In genomic region chr3:103056953-103057450, GRCh38 we compare ENCODE assay signal across 21 cellular contexts.
DNase-seq lines count a peak whose midpoint lies in the region; ATAC-seq and TF ChIP-seq lines count a peak whose summit lies in the region.
"Had no signal": no experiment of that assay in that cellular context is flagged by ENCODE, and none has a peak within 500 bp of the region (broad histone marks: within the 10 kb centered on the region; RNA-seq: fewer than 3 reads in every experiment).

No MANE protein-coding gene starts in this region.

- H3K27ac Mint-ChIP-seq in type B pancreatic cell (peak overlapping the region; percentile 75), T-helper 17 cell (no peak overlapping the region)
- H3K27ac Mint-ChIP-seq: activated CD4-positive, alpha-beta T cell treated with anti-CD3 and anti-CD28 coated beads, Interleukin-2, amount 10 ng/mL, durations not matched to agents 24 days and 14 days; activated T-helper 1 cell treated with anti-CD3 and anti-CD28 coated beads, Interleukin-12 subunit alpha, Interleukin-12 subunit beta, Interleukin-2, Interleukin-4 antibody, amounts not matched to agents 30 ng/mL and 10 ng/mL and 1 ng/mL, durations not matched to agents 14 hours and 24 hours and 36 hours; CD8-positive, alpha-beta memory T cell; immature natural killer cell had no signal

- H3K9me3 ChIP-seq in T-helper 17 cell (ENCODE audit: control insufficient read depth, low read length, poor library complexity, severe bottlenecking) = no peaks in the 10 kb centered on the region

- H3K27me3 ChIP-seq in foreskin keratinocyte = no peaks in the 10 kb centered on the region

- peak; percentile 61 for DNase-seq in ELR (ENCODE audit: low read depth)
- peak; percentile 32 for DNase-seq in NCI-H226
- DNase-seq in foreskin keratinocyte = peak in 1 of 2 donors; percentile 15
- DNase-seq in type B pancreatic cell (ENCODE audit: extremely low spot score, unreplicated experiment) = no peak
- DNase-seq in effector CD4-positive, alpha-beta T cell = no peak
- DNase-seq in T-helper 17 cell = no peak
- DNase-seq: activated CD4-positive, alpha-beta T cell treated with anti-CD3 and anti-CD28 coated beads, Interleukin-2, amount 10 ng/mL, durations not matched to agents 24 days and 14 days; activated naive CD4-positive, alpha-beta T cell treated with anti-CD3 and anti-CD28 coated beads, Interleukin-2, amount 50 U/mL, for 16 hours; anterior cingulate cortex; CD8-positive, alpha-beta memory T cell; central memory CD4-positive, alpha-beta T cell; foreskin fibroblast; immature natural killer cell; Karpas-422; left ventricle myocardium superior; NCI-H1092 treated with DMSO at 0.1 percent for 48 hours; NCI-H2081; T-helper 1 cell had no signal

- H3K4me1 ChIP-seq in foreskin keratinocyte = no peaks in the 10 kb centered on the region

- H3K9me3 Mint-ChIP-seq in type B pancreatic cell = no peaks in the 10 kb centered on the region
- H3K9me3 Mint-ChIP-seq: activated CD4-positive, alpha-beta T cell treated with anti-CD3 and anti-CD28 coated beads, Interleukin-2, amount 10 ng/mL, durations not matched to agents 24 days and 14 days; activated T-helper 1 cell treated with anti-CD3 and anti-CD28 coated beads, Interleukin-12 subunit alpha, Interleukin-12 subunit beta, Interleukin-2, Interleukin-4 antibody, amounts not matched to agents 30 ng/mL and 10 ng/mL and 1 ng/mL, durations not matched to agents 14 hours and 24 hours and 36 hours; neural crest cell had no signal

- no peak overlapping the region for H3K27ac ChIP-seq in foreskin keratinocyte

- H3K27me3 Mint-ChIP-seq in type B pancreatic cell (no peaks in the 10 kb centered on the region), T-helper 17 cell (no peaks in the 10 kb centered on the region)
- H3K27me3 Mint-ChIP-seq: activated CD4-positive, alpha-beta T cell treated with anti-CD3 and anti-CD28 coated beads, Interleukin-2, amount 10 ng/mL, durations not matched to agents 24 days and 14 days had no signal

- TF ChIP-seq CTCF in foreskin keratinocyte (conservative IDR thresholded peaks at IDR 0.05) (no peak), type B pancreatic cell (conservative IDR thresholded peaks at IDR 0.05) (no peak)

- H3K36me3 Mint-ChIP-seq in type B pancreatic cell = no peaks in the 10 kb centered on the region
- H3K36me3 Mint-ChIP-seq in T-helper 17 cell (ENCODE audit: low read depth) = no peaks in the 10 kb centered on the region
- H3K36me3 Mint-ChIP-seq: CD8-positive, alpha-beta memory T cell had no signal

- H3K4me1 Mint-ChIP-seq in type B pancreatic cell (ENCODE audit: unreplicated experiment) (peaks cover 16% of the 10 kb centered on the region), T-helper 17 cell (no peaks in the 10 kb centered on the region)
- H3K4me1 Mint-ChIP-seq: activated CD4-positive, alpha-beta T cell treated with anti-CD3 and anti-CD28 coated beads, Interleukin-2, amount 10 ng/mL, durations not matched to agents 24 days and 14 days; CD8-positive, alpha-beta memory T cell; immature natural killer cell; neural crest cell had no signal

- peak; percentile 57 for ATAC-seq in foreskin keratinocyte
- ATAC-seq in HG02642 (IDR thresholded peaks at IDR 0.05; ENCODE audit: poor library complexity, unreplicated experiment) = no peak
- ATAC-seq in T-helper 17 cell = no peak
- ATAC-seq: left ventricle myocardium superior had no signal

- H3K4me3 Mint-ChIP-seq in type B pancreatic cell = no peak overlapping the region
- H3K4me3 Mint-ChIP-seq in T-helper 17 cell = no peak overlapping the region
- H3K4me3 Mint-ChIP-seq: activated CD4-positive, alpha-beta T cell treated with anti-CD3 and anti-CD28 coated beads, Interleukin-2, amount 10 ng/mL, durations not matched to agents 24 days and 14 days; activated T-helper 1 cell treated with anti-CD3 and anti-CD28 coated beads, Interleukin-12 subunit alpha, Interleukin-12 subunit beta, Interleukin-2, Interleukin-4 antibody, amounts not matched to agents 30 ng/mL and 10 ng/mL and 1 ng/mL, durations not matched to agents 14 hours and 24 hours and 36 hours; CD8-positive, alpha-beta memory T cell; immature natural killer cell; neural crest cell had no signal

Comparison
In these comparisons a context has a peak if more than half of its experiments do, and no peak if none do; other contexts are left out.
1. DNase-seq: peak in ELR (single experiment) and NCI-H226 (single experiment); none in type B pancreatic cell (single experiment), effector CD4-positive, alpha-beta T cell (single experiment) and T-helper 17 cell (0 of 3).